32 cellular contexts compared by ENCODE assay signal in genomic region chr2:238638982-238639341, GRCh38.
"Had no signal": no experiment of that assay in that cellular context is flagged by ENCODE, and none has a peak within 500 bp of the region (broad histone marks: within the 10 kb centered on the region; RNA-seq: fewer than 3 reads in every experiment).

No MANE protein-coding gene starts in this region.

- H3K27me3 Mint-ChIP-seq: memory B cell; stimulated activated naive CD8-positive, alpha-beta T cell treated with anti-CD3 and anti-CD28 coated beads, Interleukin-15, Interleukin-2, amounts not matched to agents 100 ng/mL and 50 ng/mL, for 24 hours had no signal

- H3K9me3 ChIP-seq: colonic mucosa, gastroesophageal sphincter, neutrophil, ovary, sigmoid colon, thoracic aorta, upper lobe of left lung had no signal

- ATAC-seq: activated naive CD8-positive, alpha-beta T cell treated with anti-CD3 and anti-CD28 coated beads, Interleukin-2, amount 50 U/mL, for 24 hours; activated T-cell treated with anti-CD3 and anti-CD28 coated beads, Interleukin-2, amount 50 U/mL, for 4 hours; activated T-helper 17 cell treated with anti-CD3 and anti-CD28 coated beads, Interleukin-2, amount 50 U/mL, for 72 hours; gastroesophageal sphincter; left colon; natural killer cell treated with Interleukin-12 subunit alpha and Interleukin-12 subunit beta and Interleukin-15 and Interleukin-18, amount 100 ng/mL, for 72 hours; stimulated activated effector memory CD8-positive, alpha-beta T cell treated with anti-CD3 and anti-CD28 coated beads, Interleukin-12 subunit alpha, Interleukin-12 subunit beta, amount 100 ng/mL, for 72 hours had no signal

- H3K4me3 ChIP-seq: colonic mucosa, dorsolateral prefrontal cortex, gastroesophageal sphincter, ovary, sigmoid colon, thoracic aorta, upper lobe of left lung had no signal

- FAIRE-seq: bronchial epithelial cell, kidney, small intestine, TTC549 had no signal

- H3K4me1 Mint-ChIP-seq: activated T-helper 17 cell treated with anti-CD3 and anti-CD28 coated beads, Interleukin-2, amount 50 U/mL, for 72 hours; memory B cell had no signal

- H3K36me3 ChIP-seq: colonic mucosa, gastroesophageal sphincter, neutrophil, ovary, sigmoid colon, thoracic aorta, upper lobe of left lung had no signal

- H3K27ac Mint-ChIP-seq: activated CD4-positive, alpha-beta memory T cell treated with anti-CD3 and anti-CD28 coated beads for 36 hours; activated naive CD8-positive, alpha-beta T cell treated with anti-CD3 and anti-CD28 coated beads, Interleukin-2, amount 50 U/mL, for 24 hours; activated T-helper 17 cell treated with anti-CD3 and anti-CD28 coated beads, Interleukin-2, amount 50 U/mL, for 72 hours; memory B cell; natural killer cell treated with Interleukin-12 subunit alpha and Interleukin-12 subunit beta and Interleukin-15 and Interleukin-18, amount 100 ng/mL, for 72 hours; progenitor cell of endocrine pancreas; stimulated activated effector memory CD8-positive, alpha-beta T cell treated with anti-CD3 and anti-CD28 coated beads, Interleukin-12 subunit alpha, Interleukin-12 subunit beta, amount 100 ng/mL, for 72 hours; stimulated activated naive CD8-positive, alpha-beta T cell treated with anti-CD3 and anti-CD28 coated beads, Interleukin-15, Interleukin-2, amounts not matched to agents 100 ng/mL and 50 ng/mL, for 24 hours; T-helper 1 cell treated with Interleukin-12 subunit alpha and Interleukin-12 subunit beta and Interleukin-4 antibody, amounts not matched to agents 30 μg/mL and 1 μg/mL, for 36 hours had no signal

- H3K9me3 Mint-ChIP-seq: activated CD4-positive, alpha-beta memory T cell treated with anti-CD3 and anti-CD28 coated beads for 36 hours; activated naive CD8-positive, alpha-beta T cell treated with anti-CD3 and anti-CD28 coated beads, Interleukin-2, amount 50 U/mL, for 24 hours; activated T-cell treated with anti-CD3 and anti-CD28 coated beads, Interleukin-2, amount 50 U/mL, for 4 hours; activated T-helper 17 cell treated with anti-CD3 and anti-CD28 coated beads, Interleukin-2, amount 50 U/mL, for 72 hours; memory B cell; natural killer cell treated with Interleukin-12 subunit alpha and Interleukin-12 subunit beta and Interleukin-15 and Interleukin-18, amount 100 ng/mL, for 72 hours; stimulated activated effector memory CD8-positive, alpha-beta T cell treated with anti-CD3 and anti-CD28 coated beads, Interleukin-12 subunit alpha, Interleukin-12 subunit beta, amount 100 ng/mL, for 72 hours; stimulated activated naive CD8-positive, alpha-beta T cell treated with anti-CD3 and anti-CD28 coated beads, Interleukin-15, Interleukin-2, amounts not matched to agents 100 ng/mL and 50 ng/mL, for 24 hours; T-helper 1 cell treated with Interleukin-12 subunit alpha and Interleukin-12 subunit beta and Interleukin-4 antibody, amounts not matched to agents 30 μg/mL and 1 μg/mL, for 36 hours had no signal

- H3K4me3 Mint-ChIP-seq: activated CD4-positive, alpha-beta memory T cell treated with anti-CD3 and anti-CD28 coated beads for 36 hours; activated naive CD8-positive, alpha-beta T cell treated with anti-CD3 and anti-CD28 coated beads, Interleukin-2, amount 50 U/mL, for 24 hours; activated T-cell treated with anti-CD3 and anti-CD28 coated beads, Interleukin-2, amount 50 U/mL, for 4 hours; activated T-helper 17 cell treated with anti-CD3 and anti-CD28 coated beads, Interleukin-2, amount 50 U/mL, for 72 hours; memory B cell; natural killer cell treated with Interleukin-12 subunit alpha and Interleukin-12 subunit beta and Interleukin-15 and Interleukin-18, amount 100 ng/mL, for 72 hours; stimulated activated effector memory CD8-positive, alpha-beta T cell treated with anti-CD3 and anti-CD28 coated beads, Interleukin-12 subunit alpha, Interleukin-12 subunit beta, amount 100 ng/mL, for 72 hours; stimulated activated naive CD8-positive, alpha-beta T cell treated with anti-CD3 and anti-CD28 coated beads, Interleukin-15, Interleukin-2, amounts not matched to agents 100 ng/mL and 50 ng/mL, for 24 hours; T-helper 1 cell treated with Interleukin-12 subunit alpha and Interleukin-12 subunit beta and Interleukin-4 antibody, amounts not matched to agents 30 μg/mL and 1 μg/mL, for 36 hours had no signal

- DNase-seq: activated CD4-positive, alpha-beta memory T cell treated with anti-CD3 and anti-CD28 coated beads for 36 hours; activated CD4-positive, alpha-beta T cell treated with anti-CD3 and anti-CD28 coated beads for 4 hours; activated gamma-delta T cell treated with Interleukin-2 at 50 U/mL for 16 hours; activated naive CD4-positive, alpha-beta T cell treated with anti-CD3 and anti-CD28 coated beads, Interleukin-2, amount 50 U/mL, for 16 hours; activated naive CD8-positive, alpha-beta T cell treated with anti-CD3 and anti-CD28 coated beads, Interleukin-2, amount 50 U/mL, for 24 hours; activated T-cell treated with anti-CD3 and anti-CD28 coated beads, Interleukin-2, amount 50 U/mL, for 4 hours; colonic mucosa; dorsolateral prefrontal cortex; effector memory CD4-positive, alpha-beta T cell; hippocampal formation; kidney; left colon; ovary; sigmoid colon; small intestine; stimulated activated CD4-positive, alpha-beta T cell treated with anti-CD3 and anti-CD28 coated beads, Interleukin-4, amount 100 ng/mL, for 24 hours; SW 1271; T-helper 9 cell had no signal

- H3K36me3 Mint-ChIP-seq: activated CD4-positive, alpha-beta memory T cell treated with anti-CD3 and anti-CD28 coated beads for 36 hours; memory B cell; natural killer cell treated with Interleukin-12 subunit alpha and Interleukin-12 subunit beta and Interleukin-15 and Interleukin-18, amount 100 ng/mL, for 72 hours; stimulated activated effector memory CD8-positive, alpha-beta T cell treated with anti-CD3 and anti-CD28 coated beads, Interleukin-12 subunit alpha, Interleukin-12 subunit beta, amount 100 ng/mL, for 72 hours had no signal

- H3K4me1 ChIP-seq: colonic mucosa, upper lobe of left lung had no signal

- H3K27ac ChIP-seq: colonic mucosa, dorsolateral prefrontal cortex, gastroesophageal sphincter, neutrophil, ovary, sigmoid colon, thoracic aorta, upper lobe of left lung, VCaP had no signal

- H3K27me3 ChIP-seq: colonic mucosa, gastroesophageal sphincter, ovary, sigmoid colon, upper lobe of left lung had no signal
